ENCODE assay signal across 15 cellular contexts in genomic region chr15:77568014-77568959, GRCh38.
DNase-seq lines count a peak whose midpoint lies in the region; ATAC-seq and TF ChIP-seq lines count a peak whose summit lies in the region.
"Had no signal": no experiment of that assay in that cellular context is flagged by ENCODE, and none has a peak within 500 bp of the region (broad histone marks: within the 10 kb centered on the region; RNA-seq: fewer than 3 reads in every experiment).

No MANE protein-coding gene starts in this region.

- no peaks in the 10 kb centered on the region for H3K9me3 Mint-ChIP-seq in chondrocyte (ENCODE audit: low read depth)
- no peaks in the 10 kb centered on the region for H3K9me3 Mint-ChIP-seq in nephron
- H3K9me3 Mint-ChIP-seq: activated CD4-positive, alpha-beta T cell treated with anti-CD3 and anti-CD28 coated beads, Interleukin-2, amount 10 ng/mL, durations not matched to agents 7 days and 5 days; activated T-cell treated with anti-CD3 and anti-CD28 coated beads, Interleukin-2, amount 50 U/mL, for 4 hours; T-helper 1 cell treated with Interleukin-12 subunit alpha and Interleukin-12 subunit beta and Interleukin-4 antibody, amounts not matched to agents 30 μg/mL and 1 μg/mL, for 36 hours had no signal

- H3K9me3 ChIP-seq in upper lobe of left lung: no peaks in the 10 kb centered on the region

- peak; percentile 71 for DNase-seq in NB4 (ENCODE audit: low read depth)
- DNase-seq in chondrocyte (ENCODE audit: low spot score): no peak
- DNase-seq in activated naive CD4-positive, alpha-beta T cell treated with Interleukin-2 at 50 U/mL for 16 hours: no peak
- no peak for DNase-seq in upper lobe of left lung
- DNase-seq: activated CD4-positive, alpha-beta T cell treated with anti-CD3 and anti-CD28 coated beads, Interleukin-2, amount 10 ng/mL, durations not matched to agents 7 days and 5 days; activated T-cell treated with anti-CD3 and anti-CD28 coated beads, Interleukin-2, amount 50 U/mL, for 4 hours; NCI-H1048; NCI-H524 had no signal

- no peaks in the 10 kb centered on the region for H3K27me3 ChIP-seq in ACC112 (ENCODE audit: insufficient read depth, low read length)
- H3K27me3 ChIP-seq in upper lobe of left lung: no peaks in the 10 kb centered on the region

- H3K79me2 ChIP-seq in ACC112 (ENCODE audit: control insufficient read depth, insufficient read depth, low read length, unreplicated experiment): no peaks in the 10 kb centered on the region
- H3K79me2 ChIP-seq: parathyroid adenoma had no signal

- TF ChIP-seq CTCF in NB4 (IDR thresholded peaks at IDR 0.05; ENCODE audit: low read depth, low read length) (no peak), chondrocyte (IDR thresholded peaks at IDR 0.05) (peak; percentile 56), nephron (IDR thresholded peaks at IDR 0.05; ENCODE audit: unreplicated experiment in 3 of 3) (no peak), upper lobe of left lung (IDR thresholded peaks at IDR 0.05) (no peak)

- no peak for TF ChIP-seq EP300 in upper lobe of left lung (IDR thresholded peaks at IDR 0.05)

- H3K4me1 ChIP-seq in ACC112 (ENCODE audit: control insufficient read depth, insufficient read depth, low read length, unreplicated experiment): peaks cover 13% of the 10 kb centered on the region
- H3K4me1 ChIP-seq in upper lobe of left lung: peaks cover 0 to 13% (median 6%) of the 10 kb centered on the region in 4 donors
- H3K4me1 ChIP-seq: parathyroid adenoma had no signal

- H3K4me3 Mint-ChIP-seq in chondrocyte (ENCODE audit: unreplicated experiment): peak overlapping the region; percentile 59
- no peak overlapping the region for H3K4me3 Mint-ChIP-seq in nephron
- H3K4me3 Mint-ChIP-seq: activated CD4-positive, alpha-beta T cell treated with anti-CD3 and anti-CD28 coated beads, Interleukin-2, amount 10 ng/mL, durations not matched to agents 7 days and 5 days; activated T-cell treated with anti-CD3 and anti-CD28 coated beads, Interleukin-2, amount 50 U/mL, for 4 hours; T-helper 1 cell treated with Interleukin-12 subunit alpha and Interleukin-12 subunit beta and Interleukin-4 antibody, amounts not matched to agents 30 μg/mL and 1 μg/mL, for 36 hours had no signal

- H3K27ac ChIP-seq in ACC112 (ENCODE audit: low read depth, low read length): no peak overlapping the region
- no peak overlapping the region for H3K27ac ChIP-seq in upper lobe of left lung
- H3K27ac ChIP-seq: parathyroid adenoma, PC-9 had no signal

- H3K27me3 Mint-ChIP-seq in chondrocyte (ENCODE audit: low read depth) (peaks cover 5% of the 10 kb centered on the region), nephron (ENCODE audit: low read depth) (peaks cover 19% of the 10 kb centered on the region)
- H3K27me3 Mint-ChIP-seq: activated CD4-positive, alpha-beta T cell treated with anti-CD3 and anti-CD28 coated beads, Interleukin-2, amount 10 ng/mL, durations not matched to agents 7 days and 5 days had no signal

- H3K36me3 Mint-ChIP-seq in chondrocyte (ENCODE audit: low read depth): no peaks in the 10 kb centered on the region
- H3K36me3 Mint-ChIP-seq in nephron (ENCODE audit: low read depth): no peaks in the 10 kb centered on the region

- H3K4me1 Mint-ChIP-seq in chondrocyte (ENCODE audit: low read depth) (peaks cover 27% of the 10 kb centered on the region), nephron (peaks cover 44% of the 10 kb centered on the region)
- H3K4me1 Mint-ChIP-seq: activated CD4-positive, alpha-beta T cell treated with anti-CD3 and anti-CD28 coated beads, Interleukin-2, amount 10 ng/mL, durations not matched to agents 7 days and 5 days had no signal

- H3K27ac Mint-ChIP-seq in chondrocyte (ENCODE audit: unreplicated experiment): peak overlapping the region; percentile 83
- peak overlapping the region; percentile 90 to 94 (median 90) for H3K27ac Mint-ChIP-seq in nephron
- H3K27ac Mint-ChIP-seq: activated CD4-positive, alpha-beta T cell treated with anti-CD3 and anti-CD28 coated beads, Interleukin-2, amount 10 ng/mL, durations not matched to agents 7 days and 5 days; T-helper 1 cell treated with Interleukin-12 subunit alpha and Interleukin-12 subunit beta and Interleukin-4 antibody, amounts not matched to agents 30 μg/mL and 1 μg/mL, for 36 hours had no signal

- WGBS in upper lobe of left lung, 2 donors: 92 to 100% methylated on average over 9 to 14 of the region's 14 CpGs

- H2AFZ ChIP-seq in ACC112 (ENCODE audit: low read length, unreplicated experiment): peak overlapping the region; percentile 99
- H2AFZ ChIP-seq: parathyroid adenoma, PC-9 had no signal

- H3K36me3 ChIP-seq in ACC112 (ENCODE audit: insufficient read depth, low read length): no peaks in the 10 kb centered on the region
- no peaks in the 10 kb centered on the region for H3K36me3 ChIP-seq in upper lobe of left lung

- ATAC-seq in upper lobe of left lung (ENCODE audit: low FRiP score in 2 of 2) (no peak), GM21717 (IDR thresholded peaks at IDR 0.05; ENCODE audit: unreplicated experiment) (no peak), HG02763 (IDR thresholded peaks at IDR 0.05; ENCODE audit: unreplicated experiment) (no peak)
- ATAC-seq: activated T-cell treated with anti-CD3 and anti-CD28 coated beads, Interleukin-2, amount 50 U/mL, for 4 hours had no signal

- H3K4me3 ChIP-seq in ACC112 (ENCODE audit: low read depth, low read length) (peak overlapping the region; percentile 71; the same call in 1 of the 2 replicates), NB4 (ENCODE audit: low read depth, low read length) (no peak overlapping the region), upper lobe of left lung (no peak overlapping the region)
- H3K4me3 ChIP-seq: PC-9 had no signal

- TF ChIP-seq POLR2A in NB4 (IDR thresholded peaks at IDR 0.05; ENCODE audit: extremely low read depth, insufficient read length) (no peak), upper lobe of left lung (IDR thresholded peaks at IDR 0.05) (no peak)
